ENCODE assay signal across 20 cellular contexts in the genomic region with DNA sequence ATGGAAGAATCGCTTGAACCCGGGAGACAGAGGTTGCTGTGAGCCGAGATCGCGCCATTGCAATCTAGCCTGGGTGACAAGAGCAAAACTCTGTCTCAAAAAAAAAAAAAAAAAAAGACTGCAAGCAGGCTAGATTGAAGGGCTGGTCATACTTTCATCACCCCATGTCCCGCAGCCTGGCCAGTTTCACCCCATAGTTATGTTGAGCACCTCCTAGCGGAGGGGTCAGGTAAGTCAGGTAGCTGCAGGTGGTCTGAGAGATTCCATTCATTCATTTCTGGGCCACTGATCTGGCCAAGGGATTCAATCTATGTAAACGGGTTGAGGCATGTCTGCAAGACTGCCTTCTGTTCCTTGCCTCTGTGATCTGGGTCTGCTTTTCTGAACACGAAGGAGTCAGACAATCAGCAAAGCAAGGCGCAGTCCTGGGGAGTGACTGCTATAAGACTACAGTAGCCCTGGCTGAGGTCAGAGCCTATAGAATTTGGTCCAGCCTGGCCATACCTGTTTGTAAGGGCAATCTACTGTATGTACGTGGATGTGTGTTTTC. TPM values are rescaled to one million over a fixed set of nuclear protein-coding genes. Genes with fewer than 3 reads are reported as not detected.
A peak's percentile ranks its signal among the peaks of the same experiment; 100 is the strongest.
DNase-seq lines count a peak whose midpoint lies in the region; ATAC-seq, FAIRE-seq and TF ChIP-seq lines count a peak whose summit lies in the region.
"Had no signal": no experiment of that assay in that cellular context is flagged by ENCODE, and none has a peak within 500 bp of the region (broad histone marks: within the 10 kb centered on the region; RNA-seq: fewer than 3 reads in every experiment).

No MANE protein-coding gene starts in this region.

- no peak for FAIRE-seq in bronchial epithelial cell (lab: Jason Lieb, UNC)
- FAIRE-seq: A204.1 had no signal

- H4K91ac ChIP-seq in neuronal stem cell (ENCODE audit: low read depth, low read length, poor library complexity): no peak overlapping the region

- no peaks in the 10 kb centered on the region for H3K9me3 ChIP-seq in neuronal stem cell (replicated peaks in 1 of 2; ENCODE audit: control insufficient read depth in 2 of 2, insufficient read depth in 1 of 2, low read depth in 1 of 2, low read length in 2 of 2)
- no peaks in the 10 kb centered on the region for H3K9me3 ChIP-seq in CD4-positive, alpha-beta memory T cell (ENCODE audit: control insufficient read depth in 1 of 2, low read length in 2 of 2)
- H3K9me3 ChIP-seq: upper lobe of right lung had no signal

- no peak overlapping the region for H3K23ac ChIP-seq in neuronal stem cell (ENCODE audit: low read depth, low read length, poor library complexity)

- no peak overlapping the region for H2BK15ac ChIP-seq in neuronal stem cell (ENCODE audit: low read length)

- no peaks in the 10 kb centered on the region for H3K79me1 ChIP-seq in neuronal stem cell (ENCODE audit: low read depth, low read length)

- DNase-seq in DMS53 (lab: John Stamatoyannopoulos, UW): peak; percentile 11
- no peak for DNase-seq in DMS53 treated with DMSO at 0.1 percent for 48 hours (lab: John Stamatoyannopoulos, UW; ENCODE audit: unreplicated experiment)
- peak; percentile 27 for DNase-seq in NAMALWA (ENCODE audit: low spot score)
- DNase-seq in bronchial epithelial cell (ENCODE audit: low read depth): peak; percentile 23
- no peak for DNase-seq in neuronal stem cell (ENCODE audit: low spot score)
- DNase-seq in CD4-positive, alpha-beta memory T cell: no peak
- DNase-seq: activated CD4-positive, alpha-beta T cell treated with anti-CD3 and anti-CD28 coated beads for 1 hour; activated CD8-positive, alpha-beta memory T cell treated with anti-CD3 and anti-CD28 coated beads, Interleukin-2, amount 10 ng/mL, durations not matched to agents 7 days and 5 days; C1 segment of cervical spinal cord; effector CD8-positive, alpha-beta T cell; GOT3; NCI-H146; NCI-H446 treated with DMSO at 0.1 percent for 48 hours; stimulated activated naive CD4-positive, alpha-beta T cell; upper lobe of right lung had no signal

- H3K4ac ChIP-seq in neuronal stem cell (ENCODE audit: low read length): no peak overlapping the region

- peaks cover 0 to 3% of the 10 kb centered on the region in 2 donors for H3K36me3 Mint-ChIP-seq in CD4-positive, alpha-beta memory T cell
- H3K36me3 Mint-ChIP-seq: activated CD8-positive, alpha-beta memory T cell treated with anti-CD3 and anti-CD28 coated beads, Interleukin-2, amount 10 ng/mL, durations not matched to agents 7 days and 5 days had no signal

- H2AK5ac ChIP-seq in neuronal stem cell (ENCODE audit: low read depth, low read length): no peak overlapping the region

- H3K4me3 Mint-ChIP-seq in CD4-positive, alpha-beta memory T cell: no peak overlapping the region
- H3K4me3 Mint-ChIP-seq: activated CD8-positive, alpha-beta memory T cell treated with anti-CD3 and anti-CD28 coated beads, Interleukin-2, amount 10 ng/mL, durations not matched to agents 7 days and 5 days; central memory CD8-positive, alpha-beta T cell; neural crest cell had no signal

- H3K27me3 ChIP-seq in bronchial epithelial cell (ENCODE audit: control insufficient read depth, insufficient read depth, low read length): no peaks in the 10 kb centered on the region
- no peaks in the 10 kb centered on the region for H3K27me3 ChIP-seq in neuronal stem cell (ENCODE audit: control insufficient read depth in 3 of 3, insufficient read depth in 3 of 3, low read depth in 1 of 3, low read length in 3 of 3)
- no peaks in the 10 kb centered on the region for H3K27me3 ChIP-seq in CD4-positive, alpha-beta memory T cell (ENCODE audit: insufficient read depth, low read length)
- H3K27me3 ChIP-seq: upper lobe of right lung had no signal

- peaks cover 0 to 4% (median 0%) of the 10 kb centered on the region in 4 donors for H3K4me1 Mint-ChIP-seq in CD4-positive, alpha-beta memory T cell
- H3K4me1 Mint-ChIP-seq: central memory CD8-positive, alpha-beta T cell had no signal

- H3K14ac ChIP-seq in neuronal stem cell (ENCODE audit: low read length): no peak overlapping the region

- H3K4me3 ChIP-seq in bronchial epithelial cell (ENCODE audit: low read depth, low read length) (no peak overlapping the region), neuronal stem cell (ENCODE audit: low read length in 2 of 2) (no peak overlapping the region)
- no peak overlapping the region for H3K4me3 ChIP-seq in CD4-positive, alpha-beta memory T cell (ENCODE audit: low read length in 2 of 2)
- H3K4me3 ChIP-seq: upper lobe of right lung had no signal

- no peak overlapping the region for H4K8ac ChIP-seq in neuronal stem cell (ENCODE audit: low read depth, low read length)

- no peak overlapping the region for H2BK5ac ChIP-seq in neuronal stem cell (ENCODE audit: low read length)

- H3K18ac ChIP-seq in neuronal stem cell (ENCODE audit: low read length): no peak overlapping the region

- no peak for TF ChIP-seq CTCF in bronchial epithelial cell (IDR thresholded peaks at IDR 0.05; ENCODE audit: insufficient read depth, low read length, severe bottlenecking)

- no peak overlapping the region for H3K9ac ChIP-seq in neuronal stem cell (ENCODE audit: low read depth, low read length, poor library complexity)

- H3K36me3 ChIP-seq in bronchial epithelial cell (ENCODE audit: control insufficient read depth, insufficient read depth, low read length) (no peaks in the 10 kb centered on the region), neuronal stem cell (replicated peaks in 1 of 2; ENCODE audit: control insufficient read depth in 2 of 2, insufficient read depth in 2 of 2, low read length in 2 of 2) (no peaks in the 10 kb centered on the region)
- no peaks in the 10 kb centered on the region for H3K36me3 ChIP-seq in CD4-positive, alpha-beta memory T cell (ENCODE audit: insufficient read depth, low read length)
- H3K36me3 ChIP-seq: upper lobe of right lung had no signal

- no peak for ATAC-seq in HG03342 (IDR thresholded peaks at IDR 0.05; ENCODE audit: unreplicated experiment)
- ATAC-seq in GM18520 (IDR thresholded peaks at IDR 0.05; ENCODE audit: unreplicated experiment): no peak
- ATAC-seq: activated CD8-positive, alpha-beta memory T cell treated with anti-CD3 and anti-CD28 coated beads, Interleukin-2, amount 10 ng/mL, durations not matched to agents 7 days and 5 days; upper lobe of right lung had no signal

- CTCF ChIA-PET in CD4-positive, alpha-beta memory T cell (lab: Charles Lee; ENCODE audit: partially characterized antibody): interaction anchor here (0.9 kb wide), 1 partner anchor 8 kb away, joined by 3 read pairs; no protein-coding TSS in a partner anchor

- peak overlapping the region; percentile 9 for H2AFZ ChIP-seq in neuronal stem cell (ENCODE audit: low read length)

- POLR2A ChIA-PET in CD4-positive, alpha-beta memory T cell (lab: Charles Lee; ENCODE audit: partially characterized antibody): no interaction called here

- no peaks in the 10 kb centered on the region for H3K27me3 Mint-ChIP-seq in CD4-positive, alpha-beta memory T cell
- H3K27me3 Mint-ChIP-seq: central memory CD8-positive, alpha-beta T cell had no signal

- H3K27ac Mint-ChIP-seq in CD4-positive, alpha-beta memory T cell: peak overlapping the region in 1 of 7 donors; percentile 0
- H3K27ac Mint-ChIP-seq: activated CD8-positive, alpha-beta memory T cell treated with anti-CD3 and anti-CD28 coated beads, Interleukin-2, amount 10 ng/mL, durations not matched to agents 7 days and 5 days had no signal

- H3K9me3 Mint-ChIP-seq in CD4-positive, alpha-beta memory T cell: no peaks in the 10 kb centered on the region
- H3K9me3 Mint-ChIP-seq: central memory CD8-positive, alpha-beta T cell; neural crest cell had no signal

- H2BK12ac ChIP-seq in neuronal stem cell (ENCODE audit: low read length): no peak overlapping the region

- H3K4me1 ChIP-seq in neuronal stem cell (ENCODE audit: control insufficient read depth in 2 of 2, insufficient read depth in 1 of 2, low read depth in 1 of 2, low read length in 2 of 2): peaks cover 4 to 5% of the 10 kb centered on the region in 2 donors
- H3K4me1 ChIP-seq in CD4-positive, alpha-beta memory T cell (ENCODE audit: insufficient read depth, low read length): peaks cover 4% of the 10 kb centered on the region
- H3K4me1 ChIP-seq: upper lobe of right lung had no signal

- H3K4me2 ChIP-seq in neuronal stem cell (ENCODE audit: insufficient read depth, low read length, poor library complexity, severe bottlenecking): no peak overlapping the region

- H2BK120ac ChIP-seq in neuronal stem cell (ENCODE audit: low read depth, low read length): no peak overlapping the region

- intact Hi-C loops in CD4-positive, alpha-beta memory T cell (cut with micrococcal nuclease): no loop called here

- no CpG with 5 or more reads among the region's 11 CpGs for WGBS in neuronal stem cell (ENCODE audit: extremely low coverage in 2 of 2, insufficient read length in 2 of 2, insufficient replicate concordance in 1 of 2), 2 donors

- no peak overlapping the region for H3K27ac ChIP-seq in neuronal stem cell (replicated peaks; ENCODE audit: low read length)
- H3K27ac ChIP-seq in CD4-positive, alpha-beta memory T cell (ENCODE audit: low read depth, low read length): no peak overlapping the region
- H3K27ac ChIP-seq: upper lobe of right lung had no signal

RNA-seq across cellular contexts. Expression of gene BPTF, which starts 23.6 kb away (rescaled TPM):
- total RNA-seq in bronchial epithelial cell: 18.7 and 23.8 TPM in 2 replicates
- polyA plus RNA-seq in neuronal stem cell (2013, experiment 1 of 2): 106 TPM
- polyA plus RNA-seq in neuronal stem cell (2013, experiment 2 of 2): 109 TPM
- 100 to 1,000 TPM; 182 to 187 TPM for total RNA-seq in CD4-positive, alpha-beta memory T cell
- polyA plus RNA-seq in CD4-positive, alpha-beta memory T cell: 10 to 100 TPM in 1 of 2 donors, 1 to 10 TPM in 1; 2.4 to 29.6 TPM

Comparison
In these comparisons a context has a peak if more than half of its experiments do, and no peak if none do; other contexts are left out.
1. DNase-seq: peak in DMS53 (single experiment), NAMALWA (single experiment) and bronchial epithelial cell (single experiment); none in DMS53 treated with DMSO at 0.1 percent for 48 hours (single experiment), neuronal stem cell (single experiment) and CD4-positive, alpha-beta memory T cell (0 of 5).